28 cellular contexts compared by ENCODE assay signal in the genomic region with DNA sequence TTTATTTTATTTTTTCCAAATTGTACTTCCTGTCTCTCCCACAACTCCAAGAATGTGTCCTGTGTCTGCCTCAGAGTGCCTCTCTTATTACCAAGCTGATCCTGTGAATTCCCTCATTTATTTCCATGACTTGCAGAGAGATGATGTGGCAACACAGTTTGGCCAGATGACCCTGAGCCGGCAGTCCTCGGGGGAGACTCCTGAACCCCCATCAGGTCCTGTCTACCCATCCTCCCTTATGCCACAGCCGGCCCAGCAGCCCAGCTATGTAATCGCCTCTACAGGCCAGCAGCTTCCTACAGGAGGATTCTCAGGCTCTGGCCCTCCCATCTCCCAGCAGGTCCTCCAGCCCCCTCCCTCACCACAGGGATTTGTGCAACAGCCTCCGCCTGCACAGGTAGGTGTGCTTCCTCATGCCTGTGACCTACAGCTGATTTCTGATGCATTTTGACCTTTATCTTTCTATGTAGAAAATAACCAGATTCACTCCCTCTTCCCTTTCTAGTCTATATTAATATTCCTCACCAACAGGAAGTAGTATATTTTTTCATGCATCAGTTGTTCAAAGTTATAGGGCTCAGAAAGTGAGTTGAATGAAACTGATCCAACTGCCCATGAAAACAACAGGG.
DNase-seq lines count a peak whose midpoint lies in the region; ATAC-seq and TF ChIP-seq lines count a peak whose summit lies in the region.
"Had no signal": no experiment of that assay in that cellular context is flagged by ENCODE, and none has a peak within 500 bp of the region (broad histone marks: within the 10 kb centered on the region; RNA-seq: fewer than 3 reads in every experiment).

No MANE protein-coding gene starts in this region.

- TF ChIP-seq RAD21 in SK-N-SH (IDR thresholded peaks at IDR 0.05; ENCODE audit: low read length): no peak

- TF ChIP-seq CTCF in SK-N-SH (IDR thresholded peaks at IDR 0.05) (no peak), fibroblast of villous mesenchyme (IDR thresholded peaks at IDR 0.05; ENCODE audit: insufficient read depth, low read depth, low read length) (no peak), breast epithelium (IDR thresholded peaks at IDR 0.05) (no peak)

- ATAC-seq in SK-N-SH treated with all-trans-retinoic acid at 6 μM for 48 hours: peak; percentile 16; the same call in 1 of the 3 replicates
- ATAC-seq in naive B cell (ENCODE audit: low read depth in 2 of 2): no peak
- ATAC-seq: activated CD4-positive, alpha-beta T cell treated with anti-CD3 and anti-CD28 coated beads for 36 hours; activated CD8-positive, alpha-beta T cell treated with anti-CD3 and anti-CD28 coated beads for 36 hours; naive thymus-derived CD4-positive, alpha-beta T cell; Panc1; stimulated activated effector memory CD8-positive, alpha-beta T cell treated with anti-CD3 and anti-CD28 coated beads, Interleukin-12 subunit alpha, Interleukin-12 subunit beta, amount 100 ng/mL, for 72 hours had no signal

- no peak overlapping the region for H3K27ac ChIP-seq in SK-N-SH (ENCODE audit: low read depth in 2 of 2, low read length in 1 of 2)
- H3K27ac ChIP-seq in breast epithelium: no peak overlapping the region
- H3K27ac ChIP-seq: 22Rv1, left ventricle myocardium inferior, upper lobe of left lung had no signal

- no peaks in the 10 kb centered on the region for H3K9me2 ChIP-seq in SK-N-SH

- peak overlapping the region in 5 of 8 donors; percentile 1 to 65 (median 23) for H3K4me3 Mint-ChIP-seq in naive B cell
- H3K4me3 Mint-ChIP-seq: activated CD4-positive, alpha-beta T cell treated with anti-CD3 and anti-CD28 coated beads for 36 hours; activated CD8-positive, alpha-beta T cell treated with anti-CD3 and anti-CD28 coated beads for 36 hours; activated naive CD4-positive, alpha-beta T cell treated with anti-CD3 and anti-CD28 coated beads, Interleukin-2, amount 10 ng/mL, durations not matched to agents 7 days and 5 days; naive thymus-derived CD4-positive, alpha-beta T cell; stimulated activated effector memory CD8-positive, alpha-beta T cell treated with anti-CD3 and anti-CD28 coated beads, Interleukin-12 subunit alpha, Interleukin-12 subunit beta, amount 100 ng/mL, for 72 hours had no signal

- POLR2A ChIA-PET in SK-N-SH (lab: Yijun Ruan, JAX): no interaction called here

- H3K4me3 ChIP-seq in SK-N-SH (ENCODE audit: low read depth in 2 of 2, low read length in 1 of 2): no peak overlapping the region
- H3K4me3 ChIP-seq in fibroblast of villous mesenchyme (ENCODE audit: low read depth, low read length): no peak overlapping the region
- H3K4me3 ChIP-seq in breast epithelium: no peak overlapping the region
- H3K4me3 ChIP-seq: left ventricle myocardium inferior, MG63, upper lobe of left lung had no signal

- H3K27me3 Mint-ChIP-seq in naive B cell: no peaks in the 10 kb centered on the region
- H3K27me3 Mint-ChIP-seq: activated CD4-positive, alpha-beta T cell treated with anti-CD3 and anti-CD28 coated beads for 36 hours; activated CD8-positive, alpha-beta T cell treated with anti-CD3 and anti-CD28 coated beads for 36 hours; activated naive CD4-positive, alpha-beta T cell treated with anti-CD3 and anti-CD28 coated beads, Interleukin-2, amount 10 ng/mL, durations not matched to agents 7 days and 5 days; naive thymus-derived CD4-positive, alpha-beta T cell had no signal

- no peaks in the 10 kb centered on the region for H3K9me3 Mint-ChIP-seq in naive B cell
- H3K9me3 Mint-ChIP-seq: activated CD8-positive, alpha-beta T cell treated with anti-CD3 and anti-CD28 coated beads for 36 hours; activated naive CD4-positive, alpha-beta T cell treated with anti-CD3 and anti-CD28 coated beads, Interleukin-2, amount 10 ng/mL, durations not matched to agents 7 days and 5 days; naive thymus-derived CD4-positive, alpha-beta T cell had no signal

- H2AFZ ChIP-seq in SK-N-SH (ENCODE audit: low read depth): no peak overlapping the region

- H3K27ac Mint-ChIP-seq in naive B cell: peak overlapping the region in 4 of 6 donors; percentile 1 to 79 (median 22)
- H3K27ac Mint-ChIP-seq: activated CD4-positive, alpha-beta T cell treated with anti-CD3 and anti-CD28 coated beads for 36 hours; activated CD8-positive, alpha-beta T cell treated with anti-CD3 and anti-CD28 coated beads for 36 hours; activated naive CD4-positive, alpha-beta T cell treated with anti-CD3 and anti-CD28 coated beads, Interleukin-2, amount 10 ng/mL, durations not matched to agents 7 days and 5 days; naive thymus-derived CD4-positive, alpha-beta T cell; stimulated activated effector memory CD8-positive, alpha-beta T cell treated with anti-CD3 and anti-CD28 coated beads, Interleukin-12 subunit alpha, Interleukin-12 subunit beta, amount 100 ng/mL, for 72 hours had no signal

- CTCF ChIA-PET in SK-N-SH (lab: Yijun Ruan, JAX): no interaction called here

- WGBS in SK-N-SH (ENCODE audit: low lambda C conversion rate): 75% methylated on average over 4 of the region's 5 CpGs

- intact Hi-C loops in breast epithelium (cut with DNase I; ENCODE audit: low total_unique reads): no loop called here

- no peak for DNase-seq in SK-N-SH
- DNase-seq in fibroblast of villous mesenchyme (ENCODE audit: low read depth): peak; percentile 1
- DNase-seq in naive B cell: no peak
- DNase-seq in DMS 273 (lab: John Stamatoyannopoulos, UW; ENCODE audit: unreplicated experiment): no peak
- DNase-seq in NCI-H146 (lab: John Stamatoyannopoulos, UW): no peak
- DNase-seq in breast epithelium (ENCODE audit: low spot score in 2 of 2): no peak
- DNase-seq in GM19238 (ENCODE audit: insufficient read length, low spot score): no peak
- DNase-seq: activated CD4-positive, alpha-beta T cell treated with anti-CD3 and anti-CD28 coated beads for 36 hours; activated CD8-positive, alpha-beta T cell treated with anti-CD3 and anti-CD28 coated beads for 36 hours; activated naive CD4-positive, alpha-beta T cell treated with anti-CD3 and anti-CD28 coated beads, Interleukin-2, amount 10 ng/mL, durations not matched to agents 7 days and 5 days; C1 segment of cervical spinal cord; Caco-2; KBM-7; left ventricle myocardium inferior; mesenchymal stem cell; MG63; naive thymus-derived CD4-positive, alpha-beta T cell; NCI-H2081 treated with DMSO at 0.1 percent for 48 hours; NCI-H2227 treated with DMSO at 0.1 percent for 48 hours; NK-92 treated with Interleukin-12 subunit alpha and Interleukin-12 subunit beta, amount 100 ng/mL, for 24 hours; SHP77 treated with DMSO at 0.1 percent for 48 hours; SW 1271; T-helper 9 cell; upper lobe of left lung had no signal

- H3K4me1 ChIP-seq in SK-N-SH (ENCODE audit: control insufficient read depth in 1 of 2, insufficient read depth in 2 of 2, low read depth in 1 of 2, low read length in 1 of 2): no peaks in the 10 kb centered on the region; a peak in 1 of 4 replicates
- no peaks in the 10 kb centered on the region for H3K4me1 ChIP-seq in breast epithelium
- H3K4me1 ChIP-seq: Caco-2, left ventricle myocardium inferior, upper lobe of left lung had no signal

- H3K36me3 Mint-ChIP-seq in naive B cell: no peaks in the 10 kb centered on the region
- H3K36me3 Mint-ChIP-seq: activated naive CD4-positive, alpha-beta T cell treated with anti-CD3 and anti-CD28 coated beads, Interleukin-2, amount 10 ng/mL, durations not matched to agents 7 days and 5 days; naive thymus-derived CD4-positive, alpha-beta T cell; stimulated activated effector memory CD8-positive, alpha-beta T cell treated with anti-CD3 and anti-CD28 coated beads, Interleukin-12 subunit alpha, Interleukin-12 subunit beta, amount 100 ng/mL, for 72 hours had no signal

- no peaks in the 10 kb centered on the region for H3K27me3 ChIP-seq in SK-N-SH (ENCODE audit: insufficient read depth)
- no peaks in the 10 kb centered on the region for H3K27me3 ChIP-seq in breast epithelium
- H3K27me3 ChIP-seq: MG63, upper lobe of left lung had no signal

- TF ChIP-seq POLR2A in breast epithelium (IDR thresholded peaks at IDR 0.05): no peak

- H4K20me1 ChIP-seq in SK-N-SH (ENCODE audit: insufficient read depth): no peaks in the 10 kb centered on the region; the same call in 1 of the 2 replicates

- H3K79me2 ChIP-seq in SK-N-SH (ENCODE audit: insufficient read depth): no peaks in the 10 kb centered on the region

- no peak for TF ChIP-seq EP300 in SK-N-SH (IDR thresholded peaks at IDR 0.05; ENCODE audit: borderline replicate concordance in 1 of 2, low read depth in 1 of 2, low read length in 1 of 2)

- no peak overlapping the region for H3K4me2 ChIP-seq in SK-N-SH

- no peaks in the 10 kb centered on the region for H3F3A ChIP-seq in SK-N-SH (replicated peaks; ENCODE audit: insufficient read depth)

- H3K36me3 ChIP-seq in SK-N-SH (replicated peaks in 1 of 2; ENCODE audit: control insufficient read depth in 1 of 2, insufficient read depth in 2 of 2, low read length in 1 of 2) (no peaks in the 10 kb centered on the region), breast epithelium (no peaks in the 10 kb centered on the region)
- H3K36me3 ChIP-seq: left ventricle myocardium inferior, MG63, upper lobe of left lung had no signal

- peaks cover 18 to 30% (median 21%) of the 10 kb centered on the region in 3 donors for H3K4me1 Mint-ChIP-seq in naive B cell
- H3K4me1 Mint-ChIP-seq: activated CD4-positive, alpha-beta T cell treated with anti-CD3 and anti-CD28 coated beads for 36 hours; activated naive CD4-positive, alpha-beta T cell treated with anti-CD3 and anti-CD28 coated beads, Interleukin-2, amount 10 ng/mL, durations not matched to agents 7 days and 5 days; naive thymus-derived CD4-positive, alpha-beta T cell; stimulated activated effector memory CD8-positive, alpha-beta T cell treated with anti-CD3 and anti-CD28 coated beads, Interleukin-12 subunit alpha, Interleukin-12 subunit beta, amount 100 ng/mL, for 72 hours had no signal

- H3K9ac ChIP-seq in SK-N-SH: no peak overlapping the region

- no peaks in the 10 kb centered on the region for H3K9me3 ChIP-seq in SK-N-SH
- no peaks in the 10 kb centered on the region for H3K9me3 ChIP-seq in breast epithelium
- H3K9me3 ChIP-seq: Caco-2, left ventricle myocardium inferior, MG63, upper lobe of left lung had no signal

TF ChIP-seq in SK-N-SH treated with all-trans-retinoic acid at 6 μM for 48 hours, 23 proteins besides CTCF, POLR2A, EP300 and RAD21:
- TF ChIP-seq SNAI2 (CRISPR knock-in tag; IDR thresholded peaks at IDR 0.05): no peak

TF ChIP-seq in SK-N-SH, 30 proteins besides CTCF, POLR2A, EP300 and RAD21 (continues in another document):
- TF ChIP-seq FOXM1 (IDR thresholded peaks at IDR 0.05; ENCODE audit: low read depth) (no peak), RFX5 (IDR thresholded peaks at IDR 0.05; ENCODE audit: low read length) (no peak), SMC3 (IDR thresholded peaks at IDR 0.05; ENCODE audit: low read depth, low read length) (no peak), JUND (IDR thresholded peaks at IDR 0.05) (no peak), RXRA (IDR thresholded peaks at IDR 0.05; ENCODE audit: borderline replicate concordance, low read depth) (no peak), CHD2 (IDR thresholded peaks at IDR 0.05; ENCODE audit: low read length, partially characterized antibody) (no peak)
